10 cellular contexts compared by ENCODE assay signal in the genomic region with DNA sequence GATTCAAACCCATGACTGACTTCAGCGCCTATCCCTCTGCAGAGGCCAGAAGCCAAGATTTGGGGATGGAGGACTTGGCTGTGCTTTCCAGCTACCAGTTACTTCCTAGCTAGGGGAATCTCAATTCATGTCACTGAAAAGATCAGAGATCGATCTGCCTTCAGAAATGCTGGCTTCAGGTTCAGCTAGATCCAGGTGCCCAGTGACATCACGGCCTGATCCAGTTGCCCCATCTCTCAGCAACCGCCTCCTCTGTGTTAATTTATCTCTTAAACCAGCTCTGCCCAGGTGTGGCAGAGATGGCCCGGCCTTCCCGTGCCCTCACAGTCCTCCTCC. TPM values are rescaled to one million over a fixed set of nuclear protein-coding genes. Genes with fewer than 3 reads are reported as not detected.
DNase-seq lines count a peak whose midpoint lies in the region; ATAC-seq and TF ChIP-seq lines count a peak whose summit lies in the region.
"Had no signal": no experiment of that assay in that cellular context is flagged by ENCODE, and none has a peak within 500 bp of the region (broad histone marks: within the 10 kb centered on the region; RNA-seq: fewer than 3 reads in every experiment).

No MANE protein-coding gene starts in this region.

- H3K9ac ChIP-seq in fibroblast of lung (ENCODE audit: insufficient read depth, low read length): no peak overlapping the region

- H3K4me3 Mint-ChIP-seq in activated CD8-positive, alpha-beta memory T cell treated with anti-CD3 and anti-CD28 coated beads, Interleukin-2, amount 10 ng/mL, durations not matched to agents 7 days and 5 days: peak overlapping the region; percentile 68
- peak overlapping the region; percentile 87 for H3K4me3 Mint-ChIP-seq in T-helper 17 cell
- peak overlapping the region; percentile 73 for H3K4me3 Mint-ChIP-seq in stimulated activated effector memory CD8-positive, alpha-beta T cell treated with anti-CD3 and anti-CD28 coated beads, Interleukin-12 subunit alpha, Interleukin-12 subunit beta, amount 100 ng/mL, for 72 hours

- H4K20me1 ChIP-seq in fibroblast of lung (ENCODE audit: control insufficient read depth, extremely low read depth, insufficient read depth, low read length): no peaks in the 10 kb centered on the region

- H2AFZ ChIP-seq in fibroblast of lung (ENCODE audit: low read length): no peak overlapping the region

- H3K4me1 ChIP-seq in fibroblast of lung (ENCODE audit: control insufficient read depth, extremely low read depth, insufficient read depth, low read length): peaks cover 43% of the 10 kb centered on the region

- no peaks in the 10 kb centered on the region for H3K79me2 ChIP-seq in fibroblast of lung (ENCODE audit: control insufficient read depth, insufficient read depth, low read length)

- peak overlapping the region; percentile 79 for H3K27ac ChIP-seq in fibroblast of lung (ENCODE audit: insufficient read depth, low read length)

- no peak for ATAC-seq in activated CD8-positive, alpha-beta memory T cell treated with anti-CD3 and anti-CD28 coated beads, Interleukin-2, amount 10 ng/mL, durations not matched to agents 7 days and 5 days
- no peak for ATAC-seq in T-helper 17 cell
- ATAC-seq in stimulated activated effector memory CD8-positive, alpha-beta T cell treated with anti-CD3 and anti-CD28 coated beads, Interleukin-12 subunit alpha, Interleukin-12 subunit beta, amount 100 ng/mL, for 72 hours: no peak

- no peak overlapping the region for H3K4me3 ChIP-seq in fibroblast of lung (replicated peaks in 1 of 4; ENCODE audit: control extremely low read depth in 1 of 4, insufficient read depth in 1 of 4, low read depth in 3 of 4, low read length in 4 of 4)
- H3K4me3 ChIP-seq: mucosa of descending colon had no signal

- TF ChIP-seq CTCF in fibroblast of lung (conservative IDR thresholded peaks at IDR 0.05 in 1 of 2, IDR thresholded peaks at IDR 0.05 in 1 of 2; ENCODE audit: low read depth in 1 of 2, low read length in 2 of 2): no peak
- TF ChIP-seq CTCF in GM10266 (IDR thresholded peaks at IDR 0.05; ENCODE audit: control insufficient read depth, insufficient read depth, low read depth, missing control alignments): no peak

- CTCF ChIA-PET in activated CD8-positive, alpha-beta memory T cell treated with anti-CD3 and anti-CD28 coated beads, Interleukin-2, amount 10 ng/mL, durations not matched to agents 7 days and 5 days (lab: Charles Lee): interaction anchor here (0.7 to 1.0 kb wide), 3 partner anchors 24 to 64 kb away, joined by 3 read pairs; a partner anchor contains a TSS

- H3K27ac Mint-ChIP-seq in activated CD8-positive, alpha-beta memory T cell treated with anti-CD3 and anti-CD28 coated beads, Interleukin-2, amount 10 ng/mL, durations not matched to agents 7 days and 5 days: peak overlapping the region; percentile 100
- peak overlapping the region; percentile 99 for H3K27ac Mint-ChIP-seq in T-helper 17 cell
- peak overlapping the region; percentile 92 for H3K27ac Mint-ChIP-seq in stimulated activated effector memory CD8-positive, alpha-beta T cell treated with anti-CD3 and anti-CD28 coated beads, Interleukin-12 subunit alpha, Interleukin-12 subunit beta, amount 100 ng/mL, for 72 hours

- no peak for DNase-seq in activated CD8-positive, alpha-beta memory T cell treated with anti-CD3 and anti-CD28 coated beads, Interleukin-2, amount 10 ng/mL, durations not matched to agents 7 days and 5 days
- DNase-seq in activated CD8-positive, alpha-beta memory T cell treated with anti-CD3 and anti-CD28 coated beads, Interleukin-2, amount 50 U/mL, for 4 hours: no peak
- DNase-seq in T-helper 17 cell (no peak), fibroblast of lung (ENCODE audit: low read depth in 2 of 2) (no peak), GM10266 (ENCODE audit: extremely low spot score) (no peak), DMS53 treated with DMSO at 0.1 percent for 48 hours (lab: John Stamatoyannopoulos, UW; ENCODE audit: unreplicated experiment) (no peak)
- no peak for DNase-seq in stimulated activated effector memory CD8-positive, alpha-beta T cell treated with anti-CD3 and anti-CD28 coated beads, Interleukin-12 subunit alpha, Interleukin-12 subunit beta, amount 100 ng/mL, for 72 hours (ENCODE audit: low spot score in 2 of 2)
- DNase-seq in stimulated activated naive CD4-positive, alpha-beta T cell treated with Interleukin-2 at 50 U/mL for 16 hours (lab: John Stamatoyannopoulos, UW): no peak
- DNase-seq: NCI-H446 had no signal

- H3K9me3 Mint-ChIP-seq in activated CD8-positive, alpha-beta memory T cell treated with anti-CD3 and anti-CD28 coated beads, Interleukin-2, amount 10 ng/mL, durations not matched to agents 7 days and 5 days (ENCODE audit: low read depth): no peaks in the 10 kb centered on the region
- H3K9me3 Mint-ChIP-seq in stimulated activated effector memory CD8-positive, alpha-beta T cell treated with anti-CD3 and anti-CD28 coated beads, Interleukin-12 subunit alpha, Interleukin-12 subunit beta, amount 100 ng/mL, for 72 hours: no peaks in the 10 kb centered on the region

- H3K4me1 Mint-ChIP-seq in activated CD8-positive, alpha-beta memory T cell treated with anti-CD3 and anti-CD28 coated beads, Interleukin-2, amount 10 ng/mL, durations not matched to agents 7 days and 5 days: peaks cover 96% of the 10 kb centered on the region
- peaks cover 61% of the 10 kb centered on the region for H3K4me1 Mint-ChIP-seq in T-helper 17 cell
- peaks cover 98% of the 10 kb centered on the region for H3K4me1 Mint-ChIP-seq in stimulated activated effector memory CD8-positive, alpha-beta T cell treated with anti-CD3 and anti-CD28 coated beads, Interleukin-12 subunit alpha, Interleukin-12 subunit beta, amount 100 ng/mL, for 72 hours

- no peaks in the 10 kb centered on the region for H3K27me3 Mint-ChIP-seq in activated CD8-positive, alpha-beta memory T cell treated with anti-CD3 and anti-CD28 coated beads, Interleukin-2, amount 10 ng/mL, durations not matched to agents 7 days and 5 days
- no peaks in the 10 kb centered on the region for H3K27me3 Mint-ChIP-seq in T-helper 17 cell

- H3K27me3 ChIP-seq in fibroblast of lung (ENCODE audit: control insufficient read depth, insufficient read depth, low read length): no peaks in the 10 kb centered on the region

- H3K4me2 ChIP-seq in fibroblast of lung (ENCODE audit: extremely low read depth, insufficient read depth, low read length): no peak overlapping the region

- no peaks in the 10 kb centered on the region for H3K9me3 ChIP-seq in T-helper 17 cell (ENCODE audit: control insufficient read depth, low read length, poor library complexity, severe bottlenecking)
- no peaks in the 10 kb centered on the region for H3K9me3 ChIP-seq in fibroblast of lung (ENCODE audit: control insufficient read depth, insufficient read depth, low read depth, low read length)
- H3K9me3 ChIP-seq: mucosa of descending colon had no signal

- H3K36me3 Mint-ChIP-seq in activated CD8-positive, alpha-beta memory T cell treated with anti-CD3 and anti-CD28 coated beads, Interleukin-2, amount 10 ng/mL, durations not matched to agents 7 days and 5 days: peaks cover 81% of the 10 kb centered on the region
- H3K36me3 Mint-ChIP-seq in T-helper 17 cell (ENCODE audit: low read depth): peaks cover 6% of the 10 kb centered on the region
- H3K36me3 Mint-ChIP-seq in stimulated activated effector memory CD8-positive, alpha-beta T cell treated with anti-CD3 and anti-CD28 coated beads, Interleukin-12 subunit alpha, Interleukin-12 subunit beta, amount 100 ng/mL, for 72 hours: peaks cover 100% of the 10 kb centered on the region

- H3K36me3 ChIP-seq in fibroblast of lung (ENCODE audit: control insufficient read depth, insufficient read depth, low read length): no peaks in the 10 kb centered on the region

RNA-seq across cellular contexts. Expression of a gene that starts 24.2 kb away (rescaled TPM):
- total RNA-seq in activated CD8-positive, alpha-beta memory T cell treated with anti-CD3 and anti-CD28 coated beads, Interleukin-2, amount 10 ng/mL, durations not matched to agents 7 days and 5 days: 100 to 1,000 TPM in 1 of 2 experiments, 10 to 100 TPM in 1; 97.8 to 123 TPM
- total RNA-seq in T-helper 17 cell (10 to 100 TPM; 89.5 to 98.7 TPM), fibroblast of lung (under 0.01 and 0.26 TPM in 2 replicates)
- 0.12 TPM in 1 of 2 replicates, not detected in the other for polyA plus RNA-seq in fibroblast of lung
- 0.14 TPM in 1 of 2 replicates, not detected in the other for polyA plus RNA-seq in fibroblast of lung (2012)
- not detected in 2 replicates for polyA minus RNA-seq in fibroblast of lung (ENCODE audit: low replicate concordance)

Comparison
In these comparisons a context has a peak if more than half of its experiments do, and no peak if none do; other contexts are left out.
1. RNA of a gene that starts 24.2 kb away (total RNA-seq): 97.8 to 123 TPM in activated CD8-positive, alpha-beta memory T cell treated with anti-CD3 and anti-CD28 coated beads, Interleukin-2, amount 10 ng/mL, durations not matched to agents 7 days and 5 days and 89.5 to 98.7 TPM in T-helper 17 cell; under 0.01 to 0.26 TPM in fibroblast of lung; every median in the first group is over 10 times any median in the second.
2. Peak in every context shown above with its lines, with median percentiles within 50 percentile points of each other: H3K27ac Mint-ChIP-seq and H3K4me3 Mint-ChIP-seq.